Comparison of ENCODE assay signal across 1 cellular context in genomic region chr15:58590901-58591300, GRCh38.
TF ChIP-seq lines count a peak whose summit lies in the region.

No MANE protein-coding gene starts in this region.

TF ChIP-seq in K562, 482 proteins besides CTCF, POLR2A, EP300 and RAD21 (continued from another document):
- TF ChIP-seq ZNF407 (IDR thresholded peaks at IDR 0.05; ENCODE audit: low read depth) (no peak), HLTF (IDR thresholded peaks at IDR 0.05) (no peak), PBX2 (CRISPR knock-in tag; IDR thresholded peaks at IDR 0.05; ENCODE audit: low read depth) (no peak), PBX2 (tag; conservative IDR thresholded peaks at IDR 0.05; ENCODE audit: low read depth) (0 out of 2 replicates have a peak, but pooled peaks have one; percentile 8), PHB2 (IDR thresholded peaks at IDR 0.05; ENCODE audit: low read depth) (no peak)
